Comparison of ENCODE assay signal across 25 cellular contexts in the genomic region with DNA sequence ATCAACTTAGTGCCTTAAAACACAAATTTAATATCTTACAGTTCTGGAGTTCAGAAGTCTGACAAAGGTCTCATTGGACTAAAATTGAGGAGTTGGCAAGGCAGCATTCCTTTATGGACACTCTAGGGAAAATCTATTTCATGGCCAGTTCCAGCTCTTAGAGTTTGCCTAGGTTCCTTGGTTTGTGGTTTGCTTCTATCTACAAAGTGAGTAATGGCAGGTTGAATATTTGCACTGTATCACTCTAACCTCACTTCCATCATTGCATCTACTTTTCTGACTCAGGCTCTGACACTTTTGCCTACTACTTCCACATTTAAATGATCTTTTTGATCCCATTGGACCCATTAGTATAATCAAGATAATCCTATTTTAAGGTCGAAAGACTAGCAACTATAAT.
"Had no signal": no experiment of that assay in that cellular context is flagged by ENCODE, and none has a peak within 500 bp of the region (broad histone marks: within the 10 kb centered on the region; RNA-seq: fewer than 3 reads in every experiment).

No MANE protein-coding gene starts in this region.

- H3K4me3 Mint-ChIP-seq: mesothelial cell of epicardium; naive B cell; nephron; neural progenitor cell; stimulated activated effector memory CD8-positive, alpha-beta T cell treated with anti-CD3 and anti-CD28 coated beads, Interleukin-12 subunit alpha, Interleukin-12 subunit beta, amount 100 ng/mL, for 72 hours; type B pancreatic cell had no signal

- H3K4me2 ChIP-seq: neural progenitor cell, smooth muscle cell had no signal

- H3K4me1 Mint-ChIP-seq: naive B cell; nephron; neural progenitor cell; stimulated activated effector memory CD8-positive, alpha-beta T cell treated with anti-CD3 and anti-CD28 coated beads, Interleukin-12 subunit alpha, Interleukin-12 subunit beta, amount 100 ng/mL, for 72 hours had no signal

- H3K4me1 ChIP-seq: left lung, neural progenitor cell, parathyroid adenoma, prostate gland, right atrium auricular region, stomach, tibial artery had no signal

- H3K9ac ChIP-seq: neural progenitor cell, parathyroid adenoma had no signal

- H3K27me3 Mint-ChIP-seq: naive B cell, type B pancreatic cell had no signal

- H2AFZ ChIP-seq: neural progenitor cell, parathyroid adenoma had no signal

- H3K4me3 ChIP-seq: dorsolateral prefrontal cortex, left lung, mucosa of descending colon, neural progenitor cell, prostate gland, right atrium auricular region, smooth muscle cell, stomach, tibial artery had no signal

- H3K27ac ChIP-seq: dorsolateral prefrontal cortex, left lung, neural progenitor cell, parathyroid adenoma, prostate gland, right atrium auricular region, stomach, tibial artery had no signal

- H3K27me3 ChIP-seq: dorsolateral prefrontal cortex, left lung, neural progenitor cell, right atrium auricular region, stomach, tibial artery had no signal

- ATAC-seq: left cardiac atrium; left lung; mucosa of descending colon; sciatic nerve; stimulated activated effector memory CD8-positive, alpha-beta T cell treated with anti-CD3 and anti-CD28 coated beads, Interleukin-12 subunit alpha, Interleukin-12 subunit beta, amount 100 ng/mL, for 72 hours had no signal

- H3K36me3 Mint-ChIP-seq: mesothelial cell of epicardium, naive B cell, neural progenitor cell, type B pancreatic cell had no signal

- H3K9me3 ChIP-seq: left lung, mucosa of descending colon, prostate gland, right atrium auricular region, stomach, tibial artery had no signal

- H3K79me2 ChIP-seq: parathyroid adenoma had no signal

- H3K27ac Mint-ChIP-seq: mesothelial cell of epicardium; nephron; neural progenitor cell; stimulated activated effector memory CD8-positive, alpha-beta T cell treated with anti-CD3 and anti-CD28 coated beads, Interleukin-12 subunit alpha, Interleukin-12 subunit beta, amount 100 ng/mL, for 72 hours; type B pancreatic cell had no signal

- H3K36me3 ChIP-seq: left lung, neural progenitor cell, prostate gland, right atrium auricular region, stomach, tibial artery had no signal

- DNase-seq: dorsolateral prefrontal cortex; effector CD4-positive, alpha-beta T cell; head of caudate nucleus; hippocampal formation; left cardiac atrium; left lung; mesenchymal stem cell; mucosa of descending colon; naive B cell; stimulated activated CD4-positive, alpha-beta T cell treated with anti-CD3 and anti-CD28 coated beads, Interleukin-12 subunit alpha, Interleukin-12 subunit beta, amount 100 ng/mL, for 4 hours; stimulated activated CD4-positive, alpha-beta T cell treated with anti-CD3 and anti-CD28 coated beads, Interleukin-1b, Interleukin-23, amount 100 ng/mL, for 48 hours; stimulated activated CD4-positive, alpha-beta T cell treated with anti-CD3 and anti-CD28 coated beads, Interleukin-4, amount 100 ng/mL, for 1 hour; stimulated activated naive CD4-positive, alpha-beta T cell treated with Interleukin-2 at 50 U/mL for 16 hours; stomach; tibial artery had no signal

- H3K9me3 Mint-ChIP-seq: mesothelial cell of epicardium, naive B cell, nephron, neural progenitor cell, type B pancreatic cell had no signal
